11 cellular contexts compared by ENCODE assay signal in the genomic region with DNA sequence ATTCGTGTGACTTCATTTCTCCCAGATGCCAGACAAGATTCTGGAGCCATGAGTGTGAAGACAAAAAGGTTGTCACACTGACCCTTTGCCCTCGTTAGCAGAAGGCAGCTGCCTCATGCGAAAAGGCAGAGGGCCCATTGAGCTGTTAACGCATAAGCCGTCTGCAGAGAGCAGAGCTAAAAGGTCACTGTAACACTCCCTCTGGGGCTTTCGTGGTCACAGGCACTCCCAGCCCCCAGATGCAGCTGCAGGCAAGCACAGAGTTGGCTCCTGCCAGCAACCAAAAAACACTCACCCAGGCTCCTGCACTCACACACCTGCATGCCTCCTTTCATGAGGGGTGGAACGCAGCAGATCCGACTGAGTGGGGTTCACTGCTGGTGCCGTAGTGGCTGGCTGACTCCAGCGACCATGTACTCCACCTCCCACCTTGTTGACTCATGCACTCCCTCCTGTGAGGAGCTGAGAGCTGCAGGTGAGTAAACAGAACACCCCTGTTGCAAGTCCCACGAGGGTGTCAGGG.
DNase-seq lines count a peak whose midpoint lies in the region; ATAC-seq and TF ChIP-seq lines count a peak whose summit lies in the region.
"Had no signal": no experiment of that assay in that cellular context is flagged by ENCODE, and none has a peak within 500 bp of the region (broad histone marks: within the 10 kb centered on the region; RNA-seq: fewer than 3 reads in every experiment).

No MANE protein-coding gene starts in this region.

- H3K27ac Mint-ChIP-seq in Caco-2 (ENCODE audit: unreplicated experiment) = no peak overlapping the region
- H3K27ac Mint-ChIP-seq: activated CD8-positive, alpha-beta memory T cell treated with anti-CD3 and anti-CD28 coated beads, Interleukin-2, amount 10 ng/mL, durations not matched to agents 7 days and 5 days; mesothelial cell of epicardium had no signal

- DNase-seq in AG10803 (ENCODE audit: low read depth) (peak; percentile 21), NCI-H1436 treated with DMSO at 0.1 percent for 48 hours (lab: John Stamatoyannopoulos, UW) (peak; percentile 82), brain pericyte (ENCODE audit: low read depth, low spot score) (peak; percentile 17), testis (no peak), CD1c-positive myeloid dendritic cell (ENCODE audit: extremely low spot score) (no peak), Caco-2 (no peak)
- DNase-seq: activated CD8-positive, alpha-beta memory T cell treated with anti-CD3 and anti-CD28 coated beads, Interleukin-2, amount 10 ng/mL, durations not matched to agents 7 days and 5 days; NCI-H2227 treated with DMSO at 0.1 percent for 48 hours had no signal

- no peak overlapping the region for H3K4me3 Mint-ChIP-seq in Caco-2 (ENCODE audit: unreplicated experiment)
- H3K4me3 Mint-ChIP-seq: activated CD8-positive, alpha-beta memory T cell treated with anti-CD3 and anti-CD28 coated beads, Interleukin-2, amount 10 ng/mL, durations not matched to agents 7 days and 5 days; mesothelial cell of epicardium had no signal

- H3K27me3 Mint-ChIP-seq in Caco-2 (ENCODE audit: insufficient read depth, unreplicated experiment) = no peaks in the 10 kb centered on the region
- H3K27me3 Mint-ChIP-seq: activated CD8-positive, alpha-beta memory T cell treated with anti-CD3 and anti-CD28 coated beads, Interleukin-2, amount 10 ng/mL, durations not matched to agents 7 days and 5 days had no signal

- no peaks in the 10 kb centered on the region for H3K36me3 Mint-ChIP-seq in Caco-2 (ENCODE audit: insufficient read depth, unreplicated experiment)

- intact Hi-C loops in testis (cut with DNase I; ENCODE audit: low total_unique reads) = no loop called here
- intact Hi-C loops in Caco-2 (cut with micrococcal nuclease; ENCODE audit: unreplicated experiment) = no loop called here

- TF ChIP-seq CTCF in AG10803 (conservative IDR thresholded peaks at IDR 0.05; ENCODE audit: low read length) (no peak), testis (IDR thresholded peaks at IDR 0.05) (no peak), Caco-2 (IDR thresholded peaks at IDR 0.05; ENCODE audit: insufficient read depth in 1 of 2, low read depth in 1 of 2, low read length in 1 of 2, severe bottlenecking in 1 of 2, unreplicated experiment in 1 of 2) (no peak)

- no peaks in the 10 kb centered on the region for H3K27me3 ChIP-seq in testis
- no peaks in the 10 kb centered on the region for H3K27me3 ChIP-seq in Caco-2 (replicated peaks; ENCODE audit: control insufficient read depth, insufficient read depth, low read length)

- H3K27ac ChIP-seq in testis = no peak overlapping the region

- no peak overlapping the region for H3K4me3 ChIP-seq in AG10803 (ENCODE audit: low read length)
- H3K4me3 ChIP-seq in testis = no peak overlapping the region
- no peak overlapping the region for H3K4me3 ChIP-seq in Caco-2 (ENCODE audit: low read depth, low read length)

- POLR2A ChIA-PET in Caco-2 (lab: Charles Lee) = no interaction called here

- no peaks in the 10 kb centered on the region for H3K9me3 ChIP-seq in testis
- peaks cover 7% of the 10 kb centered on the region; the same call in 1 of the 2 replicates for H3K9me3 ChIP-seq in Caco-2

- BruUV-seq in Caco-2 (replicated peaks; lab: Mats Ljungman, UMichigan) = no TSS peak

- ATAC-seq in GM21619 (IDR thresholded peaks at IDR 0.05; ENCODE audit: unreplicated experiment) (peak; percentile 54), HG03039 (IDR thresholded peaks at IDR 0.05; ENCODE audit: unreplicated experiment) (no peak)
- ATAC-seq: activated CD8-positive, alpha-beta memory T cell treated with anti-CD3 and anti-CD28 coated beads, Interleukin-2, amount 10 ng/mL, durations not matched to agents 7 days and 5 days had no signal

- WGBS in testis, 2 donors = 75 to 87% methylated on average over 8 to 11 of the region's 11 CpGs

- no peak for TF ChIP-seq POLR2A in testis (IDR thresholded peaks at IDR 0.05)

- H3K36me3 ChIP-seq in testis (ENCODE audit: low read depth, missing control alignments) (no peaks in the 10 kb centered on the region), Caco-2 (ENCODE audit: control insufficient read depth, insufficient read depth, low read length) (no peaks in the 10 kb centered on the region)

- CTCF ChIA-PET in Caco-2 (lab: Charles Lee) = no interaction called here

- H3K4me1 ChIP-seq in testis (no peaks in the 10 kb centered on the region), Caco-2 (peaks cover 2% of the 10 kb centered on the region)

- no peaks in the 10 kb centered on the region for H3K9me3 Mint-ChIP-seq in Caco-2 (ENCODE audit: unreplicated experiment)
- H3K9me3 Mint-ChIP-seq: mesothelial cell of epicardium had no signal

- H3K4me1 Mint-ChIP-seq in Caco-2 (ENCODE audit: low read depth, unreplicated experiment) = no peaks in the 10 kb centered on the region

Comparison
In these comparisons a context has a peak if more than half of its experiments do, and no peak if none do; other contexts are left out.
1. DNase-seq: peak in AG10803 (single experiment), NCI-H1436 treated with DMSO at 0.1 percent for 48 hours (single experiment) and brain pericyte (single experiment); none in testis (single experiment), CD1c-positive myeloid dendritic cell (single experiment) and Caco-2 (0 of 2).